8 cellular contexts compared by ENCODE assay signal in the genomic region with DNA sequence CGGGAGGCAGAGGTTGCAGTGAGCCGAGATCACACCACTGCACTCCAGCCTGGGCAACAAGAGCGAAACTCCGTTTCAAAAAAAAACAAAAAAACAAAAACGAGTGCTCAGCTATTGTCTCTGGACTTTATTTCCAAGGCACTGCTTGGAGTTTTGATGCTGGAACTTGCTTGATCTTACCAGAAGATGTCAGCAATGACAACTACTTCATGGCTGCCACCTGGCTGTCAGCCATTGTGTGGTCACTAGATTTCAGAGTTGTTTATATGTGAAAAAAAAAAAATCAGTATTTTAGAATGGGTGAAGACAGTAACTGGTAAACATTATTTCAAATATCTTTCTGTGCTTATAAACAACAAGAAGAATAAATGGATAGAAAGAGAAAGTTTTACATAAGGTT. TPM values are rescaled to one million over a fixed set of nuclear protein-coding genes. Genes with fewer than 3 reads are reported as not detected.
DNase-seq lines count a peak whose midpoint lies in the region; ATAC-seq, FAIRE-seq and TF ChIP-seq lines count a peak whose summit lies in the region.

No MANE protein-coding gene starts in this region.

- no peak overlapping the region for H3K27ac ChIP-seq in gastroesophageal sphincter
- no peak overlapping the region for H3K27ac ChIP-seq in pancreas
- H3K27ac ChIP-seq in neuronal stem cell (replicated peaks; ENCODE audit: low read length), result no peak overlapping the region

- H2BK120ac ChIP-seq in neuronal stem cell (ENCODE audit: low read depth, low read length), result no peak overlapping the region

- no peak for TF ChIP-seq EP300 in gastroesophageal sphincter (IDR thresholded peaks at IDR 0.05)

- intact Hi-C loops in pancreas (cut with DNase I), result no loop called here

- H2AFZ ChIP-seq in neuronal stem cell (ENCODE audit: low read length), result no peak overlapping the region

- ATAC-seq in gastroesophageal sphincter (no peak), pancreas (no peak)

- H3K9ac ChIP-seq in neuronal stem cell (ENCODE audit: low read depth, low read length, poor library complexity), result no peak overlapping the region

- no peak overlapping the region for H2AK5ac ChIP-seq in neuronal stem cell (ENCODE audit: low read depth, low read length)

- no peak overlapping the region for H3K4ac ChIP-seq in neuronal stem cell (ENCODE audit: low read length)

- TF ChIP-seq POLR2A in gastroesophageal sphincter (IDR thresholded peaks at IDR 0.05), result no peak

- no peak overlapping the region for H2BK12ac ChIP-seq in neuronal stem cell (ENCODE audit: low read length)

- H3K36me3 ChIP-seq in gastroesophageal sphincter, result no peaks in the 10 kb centered on the region
- no peaks in the 10 kb centered on the region for H3K36me3 ChIP-seq in pancreas
- no peaks in the 10 kb centered on the region for H3K36me3 ChIP-seq in neuronal stem cell (replicated peaks in 1 of 2; ENCODE audit: control insufficient read depth in 2 of 2, insufficient read depth in 2 of 2, low read length in 2 of 2)

- TF ChIP-seq CTCF in gastroesophageal sphincter (IDR thresholded peaks at IDR 0.05), result no peak
- no peak for TF ChIP-seq CTCF in pancreas (IDR thresholded peaks at IDR 0.05)

- H3K9me3 ChIP-seq in gastroesophageal sphincter (no peaks in the 10 kb centered on the region), pancreas (no peaks in the 10 kb centered on the region), neuronal stem cell (replicated peaks in 1 of 2; ENCODE audit: control insufficient read depth in 2 of 2, insufficient read depth in 1 of 2, low read depth in 1 of 2, low read length in 2 of 2) (peaks cover 0 to 3% of the 10 kb centered on the region in 2 donors)

- no peak overlapping the region for H4K8ac ChIP-seq in neuronal stem cell (ENCODE audit: low read depth, low read length)

- no peaks in the 10 kb centered on the region for H3K4me1 ChIP-seq in gastroesophageal sphincter
- H3K4me1 ChIP-seq in pancreas, result no peaks in the 10 kb centered on the region
- no peaks in the 10 kb centered on the region for H3K4me1 ChIP-seq in neuronal stem cell (ENCODE audit: control insufficient read depth in 2 of 2, insufficient read depth in 1 of 2, low read depth in 1 of 2, low read length in 2 of 2)

- H3K79me1 ChIP-seq in neuronal stem cell (ENCODE audit: low read depth, low read length), result no peaks in the 10 kb centered on the region

- DNase-seq in NCI-H2227 (lab: John Stamatoyannopoulos, UW; ENCODE audit: unreplicated experiment) (peak; percentile 69), NCI-H2227 treated with DMSO at 0.1 percent for 48 hours (lab: John Stamatoyannopoulos, UW) (no peak), T-helper 1 cell (peak; percentile 16 to 51 (median 27)), fibroblast of peridontal ligament (ENCODE audit: extremely low read depth) (peak; percentile 63), pancreas (no peak), neuronal stem cell (ENCODE audit: low spot score) (no peak)
- peak; percentile 57 for DNase-seq in Jurkat, Clone E6-1 (ENCODE audit: low read depth, low spot score)

- H4K91ac ChIP-seq in neuronal stem cell (ENCODE audit: low read depth, low read length, poor library complexity), result no peak overlapping the region

- no peak overlapping the region for H3K23ac ChIP-seq in neuronal stem cell (ENCODE audit: low read depth, low read length, poor library complexity)

- H3K14ac ChIP-seq in neuronal stem cell (ENCODE audit: low read length), result no peak overlapping the region

- no peak overlapping the region for H3K4me3 ChIP-seq in Jurkat, Clone E6-1 (ENCODE audit: low read length)
- H3K4me3 ChIP-seq in gastroesophageal sphincter (no peak overlapping the region), pancreas (no peak overlapping the region), neuronal stem cell (ENCODE audit: low read length in 2 of 2) (no peak overlapping the region)

- H3K18ac ChIP-seq in neuronal stem cell (ENCODE audit: low read length), result no peak overlapping the region

- FAIRE-seq in pancreas (lab: Jason Lieb, UNC), result no peak

- no peak overlapping the region for H2BK15ac ChIP-seq in neuronal stem cell (ENCODE audit: low read length)

- no peak overlapping the region for H2BK5ac ChIP-seq in neuronal stem cell (ENCODE audit: low read length)

- H3K27me3 ChIP-seq in gastroesophageal sphincter, result peaks cover 38% of the 10 kb centered on the region
- H3K27me3 ChIP-seq in pancreas, result peaks cover 0 to 11% (median 0%) of the 10 kb centered on the region in 4 donors
- H3K27me3 ChIP-seq in neuronal stem cell (ENCODE audit: control insufficient read depth in 3 of 3, insufficient read depth in 3 of 3, low read depth in 1 of 3, low read length in 3 of 3), result peaks cover 0 to 21% (median 4%) of the 10 kb centered on the region in 3 experiments

- H3K4me2 ChIP-seq in neuronal stem cell (ENCODE audit: insufficient read depth, low read length, poor library complexity, severe bottlenecking), result no peak overlapping the region

- WGBS in gastroesophageal sphincter (ENCODE audit: low coverage in 1 of 2), 2 donors, result 22 to 38% methylated on average over 1 to 5 of the region's 5 CpGs
- 51 to 54% methylated on average over 4 to 5 of the region's 5 CpGs for WGBS in pancreas, 2 donors
- WGBS in neuronal stem cell (ENCODE audit: extremely low coverage in 2 of 2, insufficient read length in 2 of 2, insufficient replicate concordance in 1 of 2), 2 donors, result no CpG with 5 or more reads among the region's 5 CpGs

RNA-seq across cellular contexts. Expression of a gene that starts 26.3 kb away (rescaled TPM):
- not detected for polyA plus RNA-seq in Jurkat, Clone E6-1 (2012; ENCODE audit: insufficient read depth, insufficient read length)
- total RNA-seq in gastroesophageal sphincter (not detected), pancreas (not detected)
- polyA plus RNA-seq in pancreas, result not detected
- 0.17 TPM for polyA plus RNA-seq in neuronal stem cell (2013, experiment 1 of 2)
- polyA plus RNA-seq in neuronal stem cell (2013, experiment 2 of 2), result 0.19 TPM

RNA-seq across cellular contexts. Expression of a gene that starts 38.7 kb away (rescaled TPM):
- 43.5 TPM for polyA plus RNA-seq in Jurkat, Clone E6-1 (2012; ENCODE audit: insufficient read depth, insufficient read length)
- total RNA-seq in gastroesophageal sphincter (10 to 100 TPM; 26.1 to 38.2 (median 31.3) TPM), pancreas (10 to 100 TPM; 10.7 to 17.9 (median 12.5) TPM)
- polyA plus RNA-seq in pancreas, result 10 to 100 TPM; 13.8 to 20.5 TPM
- polyA plus RNA-seq in neuronal stem cell (2013, experiment 1 of 2), result 57.2 TPM
- polyA plus RNA-seq in neuronal stem cell (2013, experiment 2 of 2), result 56.7 TPM

RNA-seq across cellular contexts. Expression of a gene that starts 44.9 kb away (rescaled TPM):
- not detected for polyA plus RNA-seq in Jurkat, Clone E6-1 (2012; ENCODE audit: insufficient read depth, insufficient read length)
- total RNA-seq in gastroesophageal sphincter (not detected), pancreas (not detected)
- polyA plus RNA-seq in pancreas, result not detected
- not detected for polyA plus RNA-seq in neuronal stem cell (2013, experiment 1 of 2)
- not detected for polyA plus RNA-seq in neuronal stem cell (2013, experiment 2 of 2)

Comparison
In these comparisons a context has a peak if more than half of its experiments do, and no peak if none do; other contexts are left out.
1. DNase-seq: peak in NCI-H2227 (single experiment), Jurkat, Clone E6-1 (single experiment), T-helper 1 cell (5 of 5) and fibroblast of peridontal ligament (single experiment); none in NCI-H2227 treated with DMSO at 0.1 percent for 48 hours (single experiment), pancreas (0 of 6) and neuronal stem cell (single experiment).